Comparison of ENCODE assay signal across 13 cellular contexts in the genomic region with DNA sequence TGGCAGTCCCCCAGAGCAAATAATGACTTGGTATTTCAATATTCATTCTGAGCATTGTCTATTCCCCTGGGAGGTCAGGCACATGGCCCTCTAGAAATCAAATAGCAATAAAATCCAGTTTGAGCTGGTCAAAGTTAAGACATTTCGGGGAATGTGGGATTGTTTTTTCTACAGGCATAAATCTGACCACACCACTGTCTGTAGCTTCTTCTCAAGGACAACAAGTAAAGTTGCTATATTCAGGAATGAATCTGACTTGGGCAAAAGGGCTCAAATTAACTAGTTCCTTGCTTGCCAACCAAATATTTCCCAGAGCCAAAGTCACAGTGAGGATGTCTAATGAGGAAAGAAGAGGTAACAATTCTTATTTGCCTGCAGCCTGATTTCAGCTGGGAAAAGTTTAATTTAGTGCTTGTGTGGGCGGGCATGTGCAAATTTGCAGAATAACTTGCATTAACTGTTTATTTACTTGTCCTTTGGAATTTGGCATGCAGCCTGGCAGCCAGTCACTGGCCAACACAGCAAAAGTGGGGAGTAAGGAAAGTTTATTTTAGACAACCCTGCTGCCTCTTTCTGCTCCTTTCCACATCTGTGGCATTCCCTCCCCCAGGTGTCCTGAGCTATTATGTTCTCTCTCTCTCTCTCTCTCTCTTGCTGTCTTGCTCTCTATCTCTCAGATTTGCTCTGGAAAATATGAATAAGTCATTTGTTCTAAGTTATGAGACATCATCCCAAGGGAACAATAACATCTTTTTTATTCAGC. TPM values are rescaled to one million over a fixed set of nuclear protein-coding genes. Genes with fewer than 3 reads are reported as not detected.
DNase-seq lines count a peak whose midpoint lies in the region; ATAC-seq and TF ChIP-seq lines count a peak whose summit lies in the region.
"Had no signal": no experiment of that assay in that cellular context is flagged by ENCODE, and none has a peak within 500 bp of the region (broad histone marks: within the 10 kb centered on the region; RNA-seq: fewer than 3 reads in every experiment).

No MANE protein-coding gene starts in this region.

- intact Hi-C loops in sciatic nerve (cut with DNase I) = no loop called here

- no peaks in the 10 kb centered on the region for H3K27me3 ChIP-seq in fibroblast of lung (ENCODE audit: control insufficient read depth, insufficient read depth, low read length)
- H3K27me3 ChIP-seq: upper lobe of right lung had no signal

- TF ChIP-seq CTCF in fibroblast of lung (conservative IDR thresholded peaks at IDR 0.05 in 1 of 2, IDR thresholded peaks at IDR 0.05 in 1 of 2; ENCODE audit: low read depth in 1 of 2, low read length in 2 of 2) = no peak

- no peaks in the 10 kb centered on the region for H3K4me1 Mint-ChIP-seq in activated CD8-positive, alpha-beta memory T cell treated with anti-CD3 and anti-CD28 coated beads, Interleukin-2, amount 10 ng/mL, durations not matched to agents 7 days and 5 days

- H3K4me1 ChIP-seq in fibroblast of lung (ENCODE audit: control insufficient read depth, extremely low read depth, insufficient read depth, low read length) = peaks cover 10% of the 10 kb centered on the region

- peak; percentile 91 for ATAC-seq in sciatic nerve
- ATAC-seq in HG02970 (IDR thresholded peaks at IDR 0.05; ENCODE audit: low FRiP score, unreplicated experiment) = no peak
- ATAC-seq in activated CD8-positive, alpha-beta memory T cell treated with anti-CD3 and anti-CD28 coated beads, Interleukin-2, amount 10 ng/mL, durations not matched to agents 7 days and 5 days = no peak
- ATAC-seq: upper lobe of right lung had no signal

- no peaks in the 10 kb centered on the region for H4K20me1 ChIP-seq in fibroblast of lung (ENCODE audit: control insufficient read depth, extremely low read depth, insufficient read depth, low read length)

- no peak overlapping the region for H3K27ac Mint-ChIP-seq in activated CD8-positive, alpha-beta memory T cell treated with anti-CD3 and anti-CD28 coated beads, Interleukin-2, amount 10 ng/mL, durations not matched to agents 7 days and 5 days
- H3K27ac Mint-ChIP-seq: activated naive CD8-positive, alpha-beta T cell had no signal

- no peak overlapping the region for H3K4me3 ChIP-seq in fibroblast of lung (replicated peaks in 1 of 4; ENCODE audit: control extremely low read depth in 1 of 4, insufficient read depth in 1 of 4, low read depth in 3 of 4, low read length in 4 of 4)
- H3K4me3 ChIP-seq: upper lobe of right lung had no signal

- H3K4me3 Mint-ChIP-seq in activated CD8-positive, alpha-beta memory T cell treated with anti-CD3 and anti-CD28 coated beads, Interleukin-2, amount 10 ng/mL, durations not matched to agents 7 days and 5 days = no peak overlapping the region
- H3K4me3 Mint-ChIP-seq: activated naive CD8-positive, alpha-beta T cell had no signal

- H3K36me3 Mint-ChIP-seq in activated CD8-positive, alpha-beta memory T cell treated with anti-CD3 and anti-CD28 coated beads, Interleukin-2, amount 10 ng/mL, durations not matched to agents 7 days and 5 days = no peaks in the 10 kb centered on the region
- H3K36me3 Mint-ChIP-seq: activated naive CD8-positive, alpha-beta T cell had no signal

- no peaks in the 10 kb centered on the region for H3K9me3 ChIP-seq in fibroblast of lung (ENCODE audit: control insufficient read depth, insufficient read depth, low read depth, low read length)
- H3K9me3 ChIP-seq: upper lobe of right lung had no signal

- H3K27ac ChIP-seq in fibroblast of lung (ENCODE audit: insufficient read depth, low read length) = peak overlapping the region; percentile 6
- H3K27ac ChIP-seq: KMS-11, upper lobe of right lung had no signal

- H2AFZ ChIP-seq in fibroblast of lung (ENCODE audit: low read length) = no peak overlapping the region

- H3K79me2 ChIP-seq in fibroblast of lung (ENCODE audit: control insufficient read depth, insufficient read depth, low read length) = no peaks in the 10 kb centered on the region

- peaks cover 7% of the 10 kb centered on the region for H3K27me3 Mint-ChIP-seq in activated CD8-positive, alpha-beta memory T cell treated with anti-CD3 and anti-CD28 coated beads, Interleukin-2, amount 10 ng/mL, durations not matched to agents 7 days and 5 days

- H3K36me3 ChIP-seq in fibroblast of lung (ENCODE audit: control insufficient read depth, insufficient read depth, low read length) = no peaks in the 10 kb centered on the region
- H3K36me3 ChIP-seq: upper lobe of right lung had no signal

- CTCF ChIA-PET in activated CD8-positive, alpha-beta memory T cell treated with anti-CD3 and anti-CD28 coated beads, Interleukin-2, amount 10 ng/mL, durations not matched to agents 7 days and 5 days (lab: Charles Lee) = no interaction called here

- DNase-seq in DMS153 (lab: John Stamatoyannopoulos, UW) (peak; percentile 47), NCI-H2171 treated with DMSO at 0.1 percent for 48 hours (lab: John Stamatoyannopoulos, UW) (peak; percentile 37), fibroblast of lung (ENCODE audit: low read depth in 2 of 2) (peak; percentile 78 to 86), sciatic nerve (ENCODE audit: low spot score) (peak; percentile 65), cerebellum (ENCODE audit: low spot score) (no peak), T-helper 9 cell (no peak)
- DNase-seq in activated CD8-positive, alpha-beta memory T cell treated with anti-CD3 and anti-CD28 coated beads, Interleukin-2, amount 10 ng/mL, durations not matched to agents 7 days and 5 days = no peak
- DNase-seq: GDM1; stimulated activated CD4-positive, alpha-beta T cell treated with anti-CD3 and anti-CD28 coated beads, Interleukin-4, amount 100 ng/mL, for 4 hours; upper lobe of right lung had no signal

- H3K9ac ChIP-seq in fibroblast of lung (ENCODE audit: insufficient read depth, low read length) = no peak overlapping the region
- H3K9ac ChIP-seq: KMS-11 had no signal

- H3K4me2 ChIP-seq in fibroblast of lung (ENCODE audit: extremely low read depth, insufficient read depth, low read length) = peak overlapping the region; percentile 49
- H3K4me2 ChIP-seq: KMS-11 had no signal

- no peaks in the 10 kb centered on the region for H3K9me3 Mint-ChIP-seq in activated CD8-positive, alpha-beta memory T cell treated with anti-CD3 and anti-CD28 coated beads, Interleukin-2, amount 10 ng/mL, durations not matched to agents 7 days and 5 days (ENCODE audit: low read depth)

RNA-seq across cellular contexts. Expression of a gene that starts 51.2 kb away (rescaled TPM):
- total RNA-seq in fibroblast of lung = 9.4 and 11.6 TPM in 2 replicates
- 7.1 and 18.1 TPM in 2 replicates for polyA plus RNA-seq in fibroblast of lung
- 4.2 and 11.3 TPM in 2 replicates for polyA plus RNA-seq in fibroblast of lung (2012)
- 6.9 and 8.4 TPM in 2 replicates for polyA minus RNA-seq in fibroblast of lung (ENCODE audit: low replicate concordance)
- 7.7 TPM for total RNA-seq in sciatic nerve
- total RNA-seq in cerebellum = 34.5 TPM
- under 1 TPM; 0.02 to 0.18 TPM for total RNA-seq in activated CD8-positive, alpha-beta memory T cell treated with anti-CD3 and anti-CD28 coated beads, Interleukin-2, amount 10 ng/mL, durations not matched to agents 7 days and 5 days

Comparison
In these comparisons a context has a peak if more than half of its experiments do, and no peak if none do; other contexts are left out.
1. DNase-seq: peak in DMS153 (single experiment), NCI-H2171 treated with DMSO at 0.1 percent for 48 hours (single experiment), fibroblast of lung (2 of 2) and sciatic nerve (single experiment); none in cerebellum (single experiment), T-helper 9 cell (single experiment) and activated CD8-positive, alpha-beta memory T cell treated with anti-CD3 and anti-CD28 coated beads, Interleukin-2, amount 10 ng/mL, durations not matched to agents 7 days and 5 days (single experiment).